In genomic region chr7:83457022-83457892, GRCh38 we compare ENCODE assay signal across 15 cellular contexts.
DNase-seq lines count a peak whose midpoint lies in the region; ATAC-seq and TF ChIP-seq lines count a peak whose summit lies in the region.
"Had no signal": no experiment of that assay in that cellular context is flagged by ENCODE, and none has a peak within 500 bp of the region (broad histone marks: within the 10 kb centered on the region; RNA-seq: fewer than 3 reads in every experiment).

No MANE protein-coding gene starts in this region.

- H3K36me3 Mint-ChIP-seq in endodermal cell (ENCODE audit: low read depth): peaks cover 15% of the 10 kb centered on the region
- H3K36me3 Mint-ChIP-seq in activated T-helper 1 cell treated with anti-CD3 and anti-CD28 coated beads, Interleukin-12 subunit alpha, Interleukin-12 subunit beta, Interleukin-2, Interleukin-4 antibody, amounts not matched to agents 30 ng/mL and 10 ng/mL and 1 ng/mL, durations not matched to agents 14 hours and 24 hours and 36 hours (ENCODE audit: low read depth): no peaks in the 10 kb centered on the region
- H3K36me3 Mint-ChIP-seq: activated CD4-positive, alpha-beta memory T cell treated with anti-CD3 and anti-CD28 coated beads for 36 hours had no signal

- no peaks in the 10 kb centered on the region for H3K9me3 Mint-ChIP-seq in endodermal cell
- no peaks in the 10 kb centered on the region for H3K9me3 Mint-ChIP-seq in activated T-helper 1 cell treated with anti-CD3 and anti-CD28 coated beads, Interleukin-12 subunit alpha, Interleukin-12 subunit beta, Interleukin-2, Interleukin-4 antibody, amounts not matched to agents 30 ng/mL and 10 ng/mL and 1 ng/mL, durations not matched to agents 14 hours and 24 hours and 36 hours
- H3K9me3 Mint-ChIP-seq: activated T-helper 2 cell treated with anti-CD3 and anti-CD28 coated beads, Interferon-gamma antibody, Interleukin-2, Interleukin-4, amounts not matched to agents 10 μg/mL and 5 μg/mL and 100 μg/mL, durations not matched to agents 14 hours and 24 hours and 36 hours had no signal

- H3K27ac ChIP-seq in ACC112 (ENCODE audit: low read depth, low read length) (no peak overlapping the region), endodermal cell (ENCODE audit: low read depth, low read length) (no peak overlapping the region), brain microvascular endothelial cell (no peak overlapping the region)
- H3K27ac ChIP-seq: SJCRH30 had no signal

- H3K9ac ChIP-seq in endodermal cell (ENCODE audit: extremely low read depth, low read length, poor library complexity, severe bottlenecking): no peak overlapping the region

- intact Hi-C loops in activated T-helper 1 cell treated with anti-CD3 and anti-CD28 coated beads, Interleukin-12 subunit alpha, Interleukin-12 subunit beta, Interleukin-2, Interleukin-4 antibody, amounts not matched to agents 30 ng/mL and 10 ng/mL and 1 ng/mL, durations not matched to agents 14 hours and 24 hours and 36 hours (cut with micrococcal nuclease): no loop called here

- TF ChIP-seq CTCF in endodermal cell (conservative IDR thresholded peaks at IDR 0.05) (no peak), brain microvascular endothelial cell (IDR thresholded peaks at IDR 0.05; ENCODE audit: low read depth, low read length, missing control alignments) (no peak)

- H3K36me3 ChIP-seq in ACC112 (ENCODE audit: insufficient read depth, low read length) (no peaks in the 10 kb centered on the region), endodermal cell (ENCODE audit: control insufficient read depth, insufficient read depth, low read length) (peaks cover 6% of the 10 kb centered on the region), brain microvascular endothelial cell (replicated peaks) (no peaks in the 10 kb centered on the region)
- H3K36me3 ChIP-seq: SJCRH30 had no signal

- ATAC-seq in GM21529 (IDR thresholded peaks at IDR 0.05; ENCODE audit: unreplicated experiment) (peak; percentile 49), HG03432 (IDR thresholded peaks at IDR 0.05; ENCODE audit: unreplicated experiment) (peak; percentile 95), GM19467 (IDR thresholded peaks at IDR 0.05; ENCODE audit: unreplicated experiment) (no peak)

- H3K4me3 ChIP-seq in ACC112 (ENCODE audit: low read depth, low read length): no peak overlapping the region
- H3K4me3 ChIP-seq in endodermal cell (ENCODE audit: low read length): peak overlapping the region; percentile 26
- H3K4me3 ChIP-seq in brain microvascular endothelial cell (ENCODE audit: low read depth, low read length): no peak overlapping the region
- H3K4me3 ChIP-seq: SJCRH30 had no signal

- peak overlapping the region; percentile 1 for H3K4me3 Mint-ChIP-seq in endodermal cell
- H3K4me3 Mint-ChIP-seq in activated T-helper 1 cell treated with anti-CD3 and anti-CD28 coated beads, Interleukin-12 subunit alpha, Interleukin-12 subunit beta, Interleukin-2, Interleukin-4 antibody, amounts not matched to agents 30 ng/mL and 10 ng/mL and 1 ng/mL, durations not matched to agents 14 hours and 24 hours and 36 hours: no peak overlapping the region
- H3K4me3 Mint-ChIP-seq: activated CD4-positive, alpha-beta memory T cell treated with anti-CD3 and anti-CD28 coated beads for 36 hours had no signal

- peaks cover 44% of the 10 kb centered on the region for H3K4me1 Mint-ChIP-seq in endodermal cell
- H3K4me1 Mint-ChIP-seq in activated T-helper 1 cell treated with anti-CD3 and anti-CD28 coated beads, Interleukin-12 subunit alpha, Interleukin-12 subunit beta, Interleukin-2, Interleukin-4 antibody, amounts not matched to agents 30 ng/mL and 10 ng/mL and 1 ng/mL, durations not matched to agents 14 hours and 24 hours and 36 hours (ENCODE audit: low read depth): no peaks in the 10 kb centered on the region

- no peaks in the 10 kb centered on the region for H3K9me3 ChIP-seq in endodermal cell (ENCODE audit: control insufficient read depth, low read length)
- H3K9me3 ChIP-seq: SJCRH30 had no signal

- H3K27ac Mint-ChIP-seq in endodermal cell: peak overlapping the region; percentile 41
- no peak overlapping the region for H3K27ac Mint-ChIP-seq in activated T-helper 1 cell treated with anti-CD3 and anti-CD28 coated beads, Interleukin-12 subunit alpha, Interleukin-12 subunit beta, Interleukin-2, Interleukin-4 antibody, amounts not matched to agents 30 ng/mL and 10 ng/mL and 1 ng/mL, durations not matched to agents 14 hours and 24 hours and 36 hours
- H3K27ac Mint-ChIP-seq: activated CD4-positive, alpha-beta memory T cell treated with anti-CD3 and anti-CD28 coated beads for 36 hours; activated T-helper 2 cell treated with anti-CD3 and anti-CD28 coated beads, Interferon-gamma antibody, Interleukin-2, Interleukin-4, amounts not matched to agents 10 μg/mL and 5 μg/mL and 100 μg/mL, durations not matched to agents 14 hours and 24 hours and 36 hours had no signal

- no peaks in the 10 kb centered on the region for H3K27me3 Mint-ChIP-seq in endodermal cell (ENCODE audit: insufficient read depth)
- no peaks in the 10 kb centered on the region for H3K27me3 Mint-ChIP-seq in activated T-helper 1 cell treated with anti-CD3 and anti-CD28 coated beads, Interleukin-12 subunit alpha, Interleukin-12 subunit beta, Interleukin-2, Interleukin-4 antibody, amounts not matched to agents 30 ng/mL and 10 ng/mL and 1 ng/mL, durations not matched to agents 14 hours and 24 hours and 36 hours (ENCODE audit: insufficient read depth)
- H3K27me3 Mint-ChIP-seq: activated CD4-positive, alpha-beta memory T cell treated with anti-CD3 and anti-CD28 coated beads for 36 hours had no signal

- no peaks in the 10 kb centered on the region for H3K79me2 ChIP-seq in ACC112 (ENCODE audit: control insufficient read depth, insufficient read depth, low read length, unreplicated experiment)

- 24 to 29% methylated on average over 4 to 5 of the region's 5 CpGs for WGBS in endodermal cell (ENCODE audit: insufficient coverage in 1 of 2, insufficient read length in 1 of 2), 2 experiments

- in situ Hi-C loops in brain microvascular endothelial cell (cut with HindIII; ENCODE audit: low pct_ligation_motif_present, low sequenced_read_pairs): no loop called here

- no peaks in the 10 kb centered on the region for H3K27me3 ChIP-seq in ACC112 (ENCODE audit: insufficient read depth, low read length)
- no peaks in the 10 kb centered on the region for H3K27me3 ChIP-seq in endodermal cell (ENCODE audit: control insufficient read depth, insufficient read depth, low read length, poor library complexity, severe bottlenecking)
- no peaks in the 10 kb centered on the region for H3K27me3 ChIP-seq in brain microvascular endothelial cell (replicated peaks)
- H3K27me3 ChIP-seq: SJCRH30 had no signal

- peak overlapping the region; percentile 86 for H2AFZ ChIP-seq in ACC112 (ENCODE audit: low read length, unreplicated experiment)

- peaks cover 6% of the 10 kb centered on the region for H3K4me1 ChIP-seq in ACC112 (ENCODE audit: control insufficient read depth, insufficient read depth, low read length, unreplicated experiment)
- peaks cover 8% of the 10 kb centered on the region for H3K4me1 ChIP-seq in endodermal cell (ENCODE audit: control insufficient read depth, insufficient read depth, low read length)
- H3K4me1 ChIP-seq: SJCRH30 had no signal

- no peak for DNase-seq in endodermal cell
- DNase-seq in activated T-helper 1 cell treated with anti-CD3 and anti-CD28 coated beads, Interleukin-12 subunit alpha, Interleukin-12 subunit beta, Interleukin-2, Interleukin-4 antibody, amounts not matched to agents 30 ng/mL and 10 ng/mL and 1 ng/mL, durations not matched to agents 14 hours and 24 hours and 36 hours (ENCODE audit: low spot score): no peak
- no peak for DNase-seq in brain microvascular endothelial cell
- DNase-seq in activated effector memory CD4-positive, alpha-beta T cell treated with Interleukin-2 at 50 U/mL for 16 hours: no peak
- DNase-seq: activated CD4-positive, alpha-beta memory T cell treated with anti-CD3 and anti-CD28 coated beads for 36 hours; anterior cingulate cortex; mammary epithelial cell; NCI-H2171 treated with DMSO at 0.1 percent for 48 hours; SJCRH30; small intestine had no signal
